8 cellular contexts compared by ENCODE assay signal in the genomic region with DNA sequence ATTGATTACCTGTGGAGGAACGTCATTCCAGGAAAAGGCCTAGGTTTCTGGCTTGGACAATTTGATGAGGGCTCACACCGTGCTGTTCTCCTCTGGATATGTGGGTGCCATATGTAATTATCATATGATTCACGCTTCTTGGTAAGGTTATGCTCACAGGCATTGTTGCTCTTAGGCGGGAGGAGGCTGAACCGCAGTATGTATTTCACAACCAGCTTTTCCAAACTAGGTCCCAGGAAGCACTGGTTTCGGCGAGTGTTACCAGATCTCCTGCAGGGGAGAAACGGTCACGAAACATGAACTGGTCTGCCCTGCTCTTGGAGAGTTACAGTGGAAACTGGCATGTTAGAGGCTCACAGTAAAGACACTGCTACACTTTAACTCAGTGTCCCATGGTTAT. TPM values are rescaled to one million over a fixed set of nuclear protein-coding genes. Genes with fewer than 3 reads are reported as not detected.
DNase-seq lines count a peak whose midpoint lies in the region; ATAC-seq, FAIRE-seq and TF ChIP-seq lines count a peak whose summit lies in the region.

No MANE protein-coding gene starts in this region.

- H3K4me1 ChIP-seq in A549 = peaks cover 8% of the 10 kb centered on the region
- no peaks in the 10 kb centered on the region for H3K4me1 ChIP-seq in HUES64 (ENCODE audit: insufficient read depth, low read length)
- peaks cover 13% of the 10 kb centered on the region for H3K4me1 ChIP-seq in muscle layer of colon (ENCODE audit: insufficient read depth, low read length)
- no peaks in the 10 kb centered on the region for H3K4me1 ChIP-seq in mucosa of descending colon (ENCODE audit: low read depth)

- no peak for TF ChIP-seq RAD21 in A549 (conservative IDR thresholded peaks at IDR 0.05 in 1 of 2, IDR thresholded peaks at IDR 0.05 in 1 of 2)

- peak overlapping the region; percentile 81 to 91 for H3K27ac ChIP-seq in A549
- no peak overlapping the region for H3K27ac ChIP-seq in HUES64 (ENCODE audit: low read depth, low read length)
- H3K27ac ChIP-seq in muscle layer of colon (ENCODE audit: low read depth, low read length) = peak overlapping the region; percentile 37

- CTCF ChIA-PET in A549 (lab: Yijun Ruan, JAX) = interaction anchor here (0.6 to 7.0 kb wide), 74 partner anchors 8 to 733 kb away, joined by 3 to 97 read pairs (median 6); a partner anchor contains a TSS

- H3K36me3 ChIP-seq in HUES64 (ENCODE audit: insufficient read depth, low read length) = no peaks in the 10 kb centered on the region
- no peaks in the 10 kb centered on the region for H3K36me3 ChIP-seq in muscle layer of colon (ENCODE audit: insufficient read depth, low read length)
- H3K36me3 ChIP-seq in mucosa of descending colon (ENCODE audit: low read depth) = no peaks in the 10 kb centered on the region

- no peak for FAIRE-seq in A549 (lab: Jason Lieb, UNC)

- 93% methylated on average over 9 of the region's 9 CpGs for WGBS in A549 (ENCODE audit: missing lambda C conversion rate)
- 90% methylated on average over 9 of the region's 9 CpGs for WGBS in HUES64

- H3K27me3 ChIP-seq in HUES64 (ENCODE audit: insufficient read depth, low read length) (no peaks in the 10 kb centered on the region), muscle layer of colon (ENCODE audit: control insufficient read depth in 1 of 2, insufficient read depth in 2 of 2, low read length in 2 of 2) (no peaks in the 10 kb centered on the region)

- H3K4me3 ChIP-seq in A549 (peak overlapping the region; percentile 38), HUES64 (ENCODE audit: low read length) (peak overlapping the region; percentile 58), choroid plexus epithelial cell (ENCODE audit: low read depth, low read length) (no peak overlapping the region), muscle layer of colon (ENCODE audit: low read depth in 1 of 2, low read length in 2 of 2) (peak overlapping the region; percentile 49 to 73), mucosa of descending colon (no peak overlapping the region)

- H3K9me3 ChIP-seq in A549 (no peaks in the 10 kb centered on the region), HUES64 (ENCODE audit: insufficient read depth, low read depth, low read length) (no peaks in the 10 kb centered on the region), muscle layer of colon (ENCODE audit: low read length) (no peaks in the 10 kb centered on the region), mucosa of descending colon (no peaks in the 10 kb centered on the region)

- H3K4me2 ChIP-seq in A549 = peak overlapping the region; percentile 51

- TF ChIP-seq EP300 in A549 (IDR thresholded peaks at IDR 0.05) = no peak

- no peak overlapping the region for H3K9ac ChIP-seq in HUES64 (ENCODE audit: low read depth, low read length)
- H3K9ac ChIP-seq in muscle layer of colon (ENCODE audit: low read length) = no peak overlapping the region

- POLR2A ChIA-PET in A549 (lab: Yijun Ruan, JAX) = interaction anchor here (0.6 to 1.5 kb wide), 7 partner anchors 36 to 392 kb away, joined by 3 to 6 read pairs (median 5); partner anchors contain the start of gene SLC22A23

- intact Hi-C loops in mucosa of descending colon (cut with DNase I, micrococcal nuclease) = no loop called here

- peak; percentile 12 to 48; a peak in 4 of 6 replicates for ATAC-seq in A549
- ATAC-seq in GM18519 (IDR thresholded peaks at IDR 0.05; ENCODE audit: low FRiP score, unreplicated experiment) = no peak
- no peak for ATAC-seq in GM19324 (IDR thresholded peaks at IDR 0.05; ENCODE audit: low FRiP score, unreplicated experiment)
- no peak for ATAC-seq in mucosa of descending colon

- DNase-seq in A549 (ENCODE audit: low read depth in 1 of 2, low spot score in 1 of 2) (no peak), choroid plexus epithelial cell (ENCODE audit: low read depth) (peak; percentile 69), GM19238 (ENCODE audit: insufficient read length, low spot score) (no peak), mucosa of descending colon (no peak)

- TF ChIP-seq CTCF in A549 (IDR thresholded peaks at IDR 0.05) (no peak), choroid plexus epithelial cell (conservative IDR thresholded peaks at IDR 0.05; ENCODE audit: low read depth, low read length) (no peak), mucosa of descending colon (IDR thresholded peaks at IDR 0.05) (no peak)

- no peak for TF ChIP-seq POLR2A in A549 (IDR thresholded peaks at IDR 0.05; ENCODE audit: low read length)

TF ChIP-seq in A549, 52 proteins besides CTCF, POLR2A, EP300 and RAD21:
- TF ChIP-seq CHD4 (IDR thresholded peaks at IDR 0.05; ENCODE audit: borderline replicate concordance) = no peak
- no peak for TF ChIP-seq MAFK (IDR thresholded peaks at IDR 0.05; ENCODE audit: partially characterized antibody)
- no peak for TF ChIP-seq MYC (IDR thresholded peaks at IDR 0.05; ENCODE audit: borderline replicate concordance, low read length)
- no peak for TF ChIP-seq ATOH8 (CRISPR knock-in tag; IDR thresholded peaks at IDR 0.05; ENCODE audit: low read depth)
- no peak for TF ChIP-seq ESRRA (IDR thresholded peaks at IDR 0.05; ENCODE audit: borderline replicate concordance, low read length)
- TF ChIP-seq SREBF2 (IDR thresholded peaks at IDR 0.05) = no peak
- TF ChIP-seq REST (IDR thresholded peaks at IDR 0.05) = no peak
- no peak for TF ChIP-seq ZC3H11A (IDR thresholded peaks at IDR 0.05)
- no peak for TF ChIP-seq FOXS1 (CRISPR knock-in tag; IDR thresholded peaks at IDR 0.05)
- TF ChIP-seq HOXA7 (CRISPR knock-in tag; IDR thresholded peaks at IDR 0.05) = no peak
- no peak for TF ChIP-seq ZSCAN20 (CRISPR knock-in tag; IDR thresholded peaks at IDR 0.05)
- TF ChIP-seq, protein P1, sequence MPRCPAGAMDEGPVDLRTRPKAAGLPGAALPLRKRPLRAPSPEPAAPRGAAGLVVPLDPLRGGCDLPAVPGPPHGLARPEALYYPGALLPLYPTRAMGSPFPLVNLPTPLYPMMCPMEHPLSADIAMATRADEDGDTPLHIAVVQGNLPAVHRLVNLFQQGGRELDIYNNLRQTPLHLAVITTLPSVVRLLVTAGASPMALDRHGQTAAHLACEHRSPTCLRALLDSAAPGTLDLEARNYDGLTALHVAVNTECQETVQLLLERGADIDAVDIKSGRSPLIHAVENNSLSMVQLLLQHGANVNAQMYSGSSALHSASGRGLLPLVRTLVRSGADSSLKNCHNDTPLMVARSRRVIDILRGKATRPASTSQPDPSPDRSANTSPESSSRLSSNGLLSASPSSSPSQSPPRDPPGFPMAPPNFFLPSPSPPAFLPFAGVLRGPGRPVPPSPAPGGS (IDR thresholded peaks at IDR 0.05) = no peak
- no peak for TF ChIP-seq CBX2 (IDR thresholded peaks at IDR 0.05; ENCODE audit: borderline replicate concordance, low read depth)
- no peak for TF ChIP-seq FOSB (CRISPR knock-in tag; IDR thresholded peaks at IDR 0.05)
- TF ChIP-seq POLR2AphosphoS2 (conservative IDR thresholded peaks at IDR 0.05; ENCODE audit: low read length) = no peak
- no peak for TF ChIP-seq CEBPB (IDR thresholded peaks at IDR 0.05)
- TF ChIP-seq MAZ (IDR thresholded peaks at IDR 0.05; ENCODE audit: borderline replicate concordance, low read depth, low read length) = no peak

RNA-seq across cellular contexts. Expression of gene FAM50B, which starts 0.8 kb away (rescaled TPM):
- 4.6 and 5.1 TPM in 2 replicates for polyA plus RNA-seq in A549 (2011; rRNA removed)
- polyA plus RNA-seq in A549 (2012; cell fraction: cytosol; rRNA removed) = 6.7 and 7.9 TPM in 2 replicates
- polyA plus RNA-seq in A549 (2012; cell fraction: nucleus; rRNA removed) = 6.8 and 7.5 TPM in 2 replicates
- 5.5 to 6.8 TPM (median 6.4 TPM) in 3 replicates for polyA plus RNA-seq in A549 (2017; fragmentation: RNase III; extraction: RNeasy Plus Mini Kit Qiagen cat#74134 plus additional on column Dnase treatment)
- 1.5 and 2.5 TPM in 2 replicates for polyA minus RNA-seq in A549 (2011; rRNA and poly(A)+ RNA removed)
- 0.75 TPM for polyA plus RNA-seq in HUES64 (2013, experiment 1 of 2)
- polyA plus RNA-seq in HUES64 (2013, experiment 2 of 2) = 0.82 TPM
- total RNA-seq in mucosa of descending colon = 10 to 100 TPM in 1 of 3 donors, 1 to 10 TPM in 2; 3.2 to 14.2 (median 3.3) TPM

Comparison
In these comparisons a context has a peak if more than half of its experiments do, and no peak if none do; other contexts are left out.
1. ATAC-seq: peak in A549 (2 of 2); none in GM18519 (single experiment), GM19324 (single experiment) and mucosa of descending colon (single experiment).
2. H3K4me3 ChIP-seq: peak in A549 (single experiment), HUES64 (single experiment) and muscle layer of colon (2 of 2); none in choroid plexus epithelial cell (single experiment) and mucosa of descending colon (single experiment).